In the genomic region with DNA sequence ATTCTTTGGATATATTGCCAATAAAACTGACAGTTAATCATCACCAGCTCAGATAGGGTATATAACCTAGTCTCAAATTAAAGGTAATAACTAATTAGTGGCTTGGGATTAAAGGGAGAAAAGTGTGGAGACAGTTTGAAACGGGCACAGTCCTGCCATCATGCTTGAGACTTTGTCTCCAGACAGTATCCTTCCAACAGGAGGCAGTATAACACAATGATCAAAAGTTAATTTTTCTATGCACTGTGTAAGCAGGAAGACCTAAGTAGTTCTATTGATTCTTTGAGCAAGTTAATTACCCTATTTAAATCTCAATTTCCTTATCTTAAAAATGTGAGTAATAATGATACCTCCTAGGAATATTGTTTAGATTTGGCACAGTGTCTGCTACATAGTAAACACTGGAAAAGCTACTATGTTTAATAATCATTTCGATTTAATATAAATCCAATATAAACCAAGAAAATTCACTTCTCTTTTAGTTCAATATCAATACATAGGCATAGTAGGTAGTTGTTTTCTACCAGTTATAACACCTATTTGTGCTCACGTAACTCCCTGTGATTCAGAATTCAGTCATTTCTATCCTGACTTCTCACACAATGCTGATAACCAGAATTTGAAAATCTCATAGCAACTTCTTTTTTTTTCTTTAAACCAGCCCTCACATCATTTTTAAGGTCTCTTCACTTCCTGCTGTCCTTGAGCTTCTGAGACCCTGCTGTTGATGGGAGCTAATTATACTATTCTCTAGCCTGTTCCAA, we compare ENCODE assay signal across 1 cellular context.
TF ChIP-seq lines count a peak whose summit lies in the region.

No MANE protein-coding gene starts in this region.

TF ChIP-seq in K562, 482 proteins besides CTCF, POLR2A, EP300 and RAD21 (continued from another document):
- TF ChIP-seq, protein P1, sequence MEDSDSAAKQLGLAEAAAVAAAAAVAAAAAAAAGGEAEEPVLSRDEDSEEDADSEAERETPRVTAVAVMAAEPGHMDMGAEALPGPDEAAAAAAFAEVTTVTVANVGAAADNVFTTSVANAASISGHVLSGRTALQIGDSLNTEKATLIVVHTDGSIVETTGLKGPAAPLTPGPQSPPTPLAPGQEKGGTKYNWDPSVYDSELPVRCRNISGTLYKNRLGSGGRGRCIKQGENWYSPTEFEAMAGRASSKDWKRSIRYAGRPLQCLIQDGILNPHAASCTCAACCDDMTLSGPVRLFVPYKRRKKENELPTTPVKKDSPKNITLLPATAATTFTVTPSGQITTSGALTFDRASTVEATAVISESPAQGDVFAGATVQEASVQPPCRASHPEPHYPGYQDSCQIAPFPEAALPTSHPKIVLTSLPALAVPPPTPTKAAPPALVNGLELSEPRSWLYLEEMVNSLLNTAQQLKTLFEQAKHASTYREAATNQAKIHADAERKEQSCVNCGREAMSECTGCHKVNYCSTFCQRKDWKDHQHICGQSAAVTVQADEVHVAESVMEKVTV (CRISPR knock-in tag; IDR thresholded peaks at IDR 0.05): peak; percentile 61; the same call in 1 of the 2 replicates
- peak; percentile 62 for TF ChIP-seq SMC3 (conservative IDR thresholded peaks at IDR 0.05; ENCODE audit: insufficient read depth, low read depth, low read length)
